ENCODE assay signal across 2 cellular contexts in the genomic region with DNA sequence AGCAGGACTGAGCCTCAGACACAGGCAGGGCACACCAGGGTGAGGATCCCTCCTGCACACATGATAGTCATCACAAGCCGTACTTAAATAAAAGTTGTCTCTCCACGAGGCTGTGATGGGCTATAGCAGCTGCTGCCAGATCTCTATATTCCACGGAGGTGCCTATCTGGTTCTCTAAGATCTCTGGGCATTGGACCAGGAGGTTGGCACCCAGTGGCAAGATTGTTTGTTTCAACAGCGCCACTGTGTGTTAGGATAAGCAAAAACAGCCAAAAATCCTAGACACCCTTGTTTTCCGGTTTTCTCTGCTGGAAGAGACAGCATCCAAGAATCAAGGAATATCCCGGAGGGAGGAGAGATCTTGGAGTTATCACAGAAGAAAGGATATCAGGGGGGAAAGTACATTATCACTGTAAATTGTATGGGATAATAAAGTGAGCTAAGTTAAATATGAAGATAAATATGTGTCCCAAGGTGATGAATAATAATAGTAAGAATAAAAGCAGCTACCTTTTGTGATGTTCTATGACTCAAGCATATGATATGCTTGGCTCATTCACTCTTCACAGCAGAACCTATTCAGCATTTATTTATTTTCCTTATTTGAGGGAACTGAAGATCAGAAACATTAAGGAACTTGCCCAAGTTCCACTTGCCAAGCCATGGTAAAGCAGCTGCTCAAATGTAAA.
TF ChIP-seq lines count a peak whose summit lies in the region.

No MANE protein-coding gene starts in this region.

TF ChIP-seq in HEK293T, 16 proteins besides CTCF, POLR2A, EP300 and RAD21 (continued from another document):
- TF ChIP-seq BHLHE40 (IDR thresholded peaks at IDR 0.05; ENCODE audit: borderline replicate concordance): no peak
- TF ChIP-seq SP1 (IDR thresholded peaks at IDR 0.05): no peak
- TF ChIP-seq NFRKB (IDR thresholded peaks at IDR 0.05): no peak
- TF ChIP-seq ARNT (IDR thresholded peaks at IDR 0.05): no peak
- no peak for TF ChIP-seq ELF4 (IDR thresholded peaks at IDR 0.05)
- TF ChIP-seq ZNF384 (IDR thresholded peaks at IDR 0.05): no peak
- TF ChIP-seq L3MBTL2 (conservative IDR thresholded peaks at IDR 0.05): no peak
- TF ChIP-seq FOXA1 (IDR thresholded peaks at IDR 0.05): no peak
- TF ChIP-seq TARDBP (IDR thresholded peaks at IDR 0.05): no peak
- TF ChIP-seq FOXM1 (IDR thresholded peaks at IDR 0.05; ENCODE audit: borderline replicate concordance): no peak
- no peak for TF ChIP-seq CTBP1 (IDR thresholded peaks at IDR 0.05; ENCODE audit: borderline replicate concordance)
- TF ChIP-seq, protein P1, sequence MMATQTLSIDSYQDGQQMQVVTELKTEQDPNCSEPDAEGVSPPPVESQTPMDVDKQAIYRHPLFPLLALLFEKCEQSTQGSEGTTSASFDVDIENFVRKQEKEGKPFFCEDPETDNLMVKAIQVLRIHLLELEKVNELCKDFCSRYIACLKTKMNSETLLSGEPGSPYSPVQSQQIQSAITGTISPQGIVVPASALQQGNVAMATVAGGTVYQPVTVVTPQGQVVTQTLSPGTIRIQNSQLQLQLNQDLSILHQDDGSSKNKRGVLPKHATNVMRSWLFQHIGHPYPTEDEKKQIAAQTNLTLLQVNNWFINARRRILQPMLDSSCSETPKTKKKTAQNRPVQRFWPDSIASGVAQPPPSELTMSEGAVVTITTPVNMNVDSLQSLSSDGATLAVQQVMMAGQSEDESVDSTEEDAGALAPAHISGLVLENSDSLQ (IDR thresholded peaks at IDR 0.05): no peak
- no peak for TF ChIP-seq SUZ12 (IDR thresholded peaks at IDR 0.05)
- no peak for TF ChIP-seq HDGF (IDR thresholded peaks at IDR 0.05; ENCODE audit: borderline replicate concordance)
- no peak for TF ChIP-seq FOXK2 (IDR thresholded peaks at IDR 0.05)

TF ChIP-seq in H1, 55 proteins besides CTCF, POLR2A, EP300 and RAD21 (continued from another document):
- 0 out of 2 replicates have a peak, but pooled peaks have one; percentile 41 for TF ChIP-seq TCF12 (IDR thresholded peaks at IDR 0.05; ENCODE audit: low read depth, low read length)
